Comparison of ENCODE assay signal across 8 cellular contexts in the genomic region with DNA sequence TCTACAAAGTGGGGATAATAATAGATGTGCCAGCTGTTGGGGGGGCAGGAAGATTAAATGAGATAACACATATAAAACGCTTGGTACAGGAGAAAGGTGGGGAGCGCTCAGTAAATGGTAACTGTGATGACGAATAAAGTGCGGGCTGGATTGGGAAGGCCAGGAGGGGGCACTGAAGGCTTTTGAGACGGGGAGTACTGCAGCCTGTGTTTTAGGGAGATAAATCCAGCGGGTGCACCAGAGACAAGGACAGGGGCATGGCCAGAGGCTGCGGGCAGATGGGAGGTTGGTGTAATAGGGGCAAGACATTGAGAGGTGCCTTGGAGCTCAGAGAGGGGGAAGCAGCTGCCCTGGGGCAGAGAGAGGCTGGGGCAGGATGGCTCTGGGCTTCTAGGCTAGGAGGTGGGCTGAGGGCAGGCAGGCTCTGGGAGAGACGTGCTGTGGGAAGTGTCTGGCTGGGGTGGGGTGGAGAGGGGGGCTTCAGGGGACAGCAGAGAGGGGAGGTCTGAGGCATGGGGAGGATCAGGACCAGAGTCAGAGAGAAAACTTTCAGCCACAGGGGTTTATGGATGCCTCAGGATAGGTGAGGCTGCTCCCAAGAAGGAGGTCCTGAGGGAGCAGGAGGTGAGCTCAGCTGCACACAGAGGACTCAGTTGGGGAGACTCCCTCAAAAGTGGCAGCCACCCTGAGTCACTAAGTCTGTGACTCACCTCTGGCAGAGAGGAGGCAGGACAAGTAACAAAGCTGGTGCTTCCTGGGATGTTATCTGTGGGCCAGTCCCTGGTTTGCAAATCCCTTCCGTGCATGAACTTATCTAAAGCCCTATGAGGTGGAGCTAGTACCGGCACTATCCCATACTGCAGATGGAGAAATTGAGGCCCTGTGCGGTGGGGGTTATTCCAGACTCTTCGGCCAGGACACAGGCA. TPM values are rescaled to one million over a fixed set of nuclear protein-coding genes. Genes with fewer than 3 reads are reported as not detected.
DNase-seq lines count a peak whose midpoint lies in the region; ATAC-seq and TF ChIP-seq lines count a peak whose summit lies in the region.

No MANE protein-coding gene starts in this region.

- no peaks in the 10 kb centered on the region for H3K27me3 ChIP-seq in ectodermal cell (ENCODE audit: control insufficient read depth, insufficient read depth, low read length, poor library complexity, severe bottlenecking)
- H3K27me3 ChIP-seq in naive thymus-derived CD4-positive, alpha-beta T cell (ENCODE audit: control insufficient read depth in 2 of 2, insufficient read depth in 2 of 2, low read length in 2 of 2): no peaks in the 10 kb centered on the region
- no peaks in the 10 kb centered on the region for H3K27me3 ChIP-seq in tibial artery

- peaks cover 32% of the 10 kb centered on the region for H3K4me1 ChIP-seq in ectodermal cell (ENCODE audit: control insufficient read depth, insufficient read depth, low read length)
- peaks cover 13 to 19% of the 10 kb centered on the region in 2 donors for H3K4me1 ChIP-seq in naive thymus-derived CD4-positive, alpha-beta T cell (ENCODE audit: control insufficient read depth in 2 of 2, insufficient read depth in 2 of 2, low read length in 2 of 2)
- peaks cover 23 to 64% (median 49%) of the 10 kb centered on the region in 4 donors for H3K4me1 ChIP-seq in tibial artery

- TF ChIP-seq CTCF in LNCaP clone FGC (IDR thresholded peaks at IDR 0.05; ENCODE audit: control insufficient read depth, extremely low read depth, insufficient read depth) (0 out of 2 replicates have a peak, but pooled peaks have one; percentile 9), tibial artery (IDR thresholded peaks at IDR 0.05) (peak; percentile 17 to 29)

- H3K27ac Mint-ChIP-seq in naive thymus-derived CD4-positive, alpha-beta T cell: peak overlapping the region in 6 of 9 donors; percentile 26 to 99 (median 50)
- H3K27ac Mint-ChIP-seq in immature natural killer cell: peak overlapping the region in 1 of 6 donors; percentile 60

- H3K36me3 Mint-ChIP-seq in naive thymus-derived CD4-positive, alpha-beta T cell: no peaks in the 10 kb centered on the region
- H3K36me3 Mint-ChIP-seq in immature natural killer cell: no peaks in the 10 kb centered on the region

- CTCF ChIA-PET in naive thymus-derived CD4-positive, alpha-beta T cell (lab: Charles Lee): interaction anchor here (0.6 to 8.4 kb wide), 9 partner anchors 10 to 186 kb away, joined by 3 to 116 read pairs (median 4); no protein-coding TSS in a partner anchor

- H3K36me3 ChIP-seq in ectodermal cell (ENCODE audit: control insufficient read depth, insufficient read depth, low read length) (no peaks in the 10 kb centered on the region), tibial artery (no peaks in the 10 kb centered on the region)
- H3K36me3 ChIP-seq in naive thymus-derived CD4-positive, alpha-beta T cell (ENCODE audit: control insufficient read depth in 2 of 3, insufficient read depth in 3 of 3, low read length in 3 of 3): no peaks in the 10 kb centered on the region

- in situ Hi-C loops in Caki2 (cut with HindIII; ENCODE audit: low pct_unique_long_range_greater_than_20kb, low sequenced_read_pairs): no loop called here

- ATAC-seq in naive thymus-derived CD4-positive, alpha-beta T cell: peak; percentile 45
- no peak for ATAC-seq in HG02981 (IDR thresholded peaks at IDR 0.05; ENCODE audit: unreplicated experiment)

- no peaks in the 10 kb centered on the region for H3K27me3 Mint-ChIP-seq in naive thymus-derived CD4-positive, alpha-beta T cell
- H3K27me3 Mint-ChIP-seq in immature natural killer cell (ENCODE audit: low read depth in 3 of 3): peaks cover 7 to 24% (median 9%) of the 10 kb centered on the region in 3 donors

- H3K9me3 ChIP-seq in ectodermal cell (ENCODE audit: control insufficient read depth, low read length) (no peaks in the 10 kb centered on the region), tibial artery (no peaks in the 10 kb centered on the region)
- no peaks in the 10 kb centered on the region for H3K9me3 ChIP-seq in naive thymus-derived CD4-positive, alpha-beta T cell (ENCODE audit: control insufficient read depth in 2 of 3, low read length in 3 of 3)

- H3K27ac ChIP-seq in ectodermal cell (ENCODE audit: insufficient read depth, low read depth, low read length, poor library complexity, severe bottlenecking) (peak overlapping the region; percentile 83), tibial artery (peak overlapping the region; percentile 97 to 100)
- H3K27ac ChIP-seq in naive thymus-derived CD4-positive, alpha-beta T cell (ENCODE audit: low read depth, low read length): no peak overlapping the region

- H3K4me3 ChIP-seq in LNCaP clone FGC (ENCODE audit: low read depth, low read length) (no peak overlapping the region), ectodermal cell (ENCODE audit: insufficient read depth, low read depth, low read length) (no peak overlapping the region), tibial artery (no peak overlapping the region)
- H3K4me3 ChIP-seq in naive thymus-derived CD4-positive, alpha-beta T cell (ENCODE audit: low read length): no peak overlapping the region

- H3K9me3 Mint-ChIP-seq in naive thymus-derived CD4-positive, alpha-beta T cell: no peaks in the 10 kb centered on the region
- H3K9me3 Mint-ChIP-seq in immature natural killer cell: no peaks in the 10 kb centered on the region

- WGBS in ectodermal cell, 2 experiments: 54 to 59% methylated on average over 12 of the region's 12 CpGs

- DNase-seq in Caki2 (ENCODE audit: low read depth): peak; percentile 85
- no peak for DNase-seq in LNCaP clone FGC (ENCODE audit: low read depth)
- DNase-seq in activated CD4-positive, alpha-beta T cell treated with anti-CD3 and anti-CD28 coated beads for 48 hours: peak; percentile 77
- DNase-seq in naive thymus-derived CD4-positive, alpha-beta T cell: peak in 1 of 9 donors; percentile 65
- DNase-seq in tibial artery: peak; percentile 70 to 82
- DNase-seq in immature natural killer cell: no peak

- intact Hi-C loops in naive thymus-derived CD4-positive, alpha-beta T cell (cut with micrococcal nuclease): loop anchor here (1.0 to 2.0 kb wide), 8 partner anchors 7 to 170 kb away; a partner anchor contains a TSS
- intact Hi-C loops in tibial artery (cut with DNase I; ENCODE audit: low total_unique reads): loop anchor here (2.0 kb wide), 2 partner anchors 55 to 97 kb away; a partner anchor contains a TSS

- H3K4me3 Mint-ChIP-seq in naive thymus-derived CD4-positive, alpha-beta T cell: peak overlapping the region in 1 of 10 donors; percentile 39
- H3K4me3 Mint-ChIP-seq in immature natural killer cell: no peak overlapping the region

- POLR2A ChIA-PET in naive thymus-derived CD4-positive, alpha-beta T cell (lab: Charles Lee): interaction anchor here (0.6 to 5.0 kb wide), 4 partner anchors 38 to 102 kb away, joined by 3 to 52 read pairs (median 30); a partner anchor contains a TSS

- peaks cover 7 to 42% (median 24%) of the 10 kb centered on the region in 7 donors for H3K4me1 Mint-ChIP-seq in naive thymus-derived CD4-positive, alpha-beta T cell
- peaks cover 16 to 18% of the 10 kb centered on the region in 2 donors for H3K4me1 Mint-ChIP-seq in immature natural killer cell

RNA-seq across cellular contexts. Expression of a gene that starts 18.9 kb away (rescaled TPM):
- total RNA-seq in Caki2 (2014; rRNA removed; shearing (Covaris generic); ENCODE audit: low replicate concordance): not detected in 2 replicates
- not detected for polyA plus RNA-seq in ectodermal cell (2013, experiment 1 of 4)
- not detected for polyA plus RNA-seq in ectodermal cell (2013, experiment 2 of 4)
- polyA plus RNA-seq in ectodermal cell (2013, experiment 3 of 4): not detected
- not detected for polyA plus RNA-seq in ectodermal cell (2013, experiment 4 of 4)
- not detected for total RNA-seq in naive thymus-derived CD4-positive, alpha-beta T cell
- not detected for polyA plus RNA-seq in naive thymus-derived CD4-positive, alpha-beta T cell
- not detected for polyA plus RNA-seq in immature natural killer cell

Comparison
In these comparisons a context has a peak if more than half of its experiments do, and no peak if none do; other contexts are left out.
1. DNase-seq: peak in Caki2 (single experiment), activated CD4-positive, alpha-beta T cell treated with anti-CD3 and anti-CD28 coated beads for 48 hours (single experiment) and tibial artery (2 of 2); none in LNCaP clone FGC (single experiment) and immature natural killer cell (0 of 3).